Comparison of ENCODE assay signal across 3 cellular contexts in genomic region chr16:67864044-67864443, GRCh38. TPM values are rescaled to one million over a fixed set of nuclear protein-coding genes. Genes with fewer than 3 reads are reported as not detected.
"Had no signal": no experiment of that assay in that cellular context is flagged by ENCODE, and none has a peak within 500 bp of the region (broad histone marks: within the 10 kb centered on the region; RNA-seq: fewer than 3 reads in every experiment).

No MANE protein-coding gene starts in this region.

RNA-seq across cellular contexts. Expression of gene NRN1L, which starts 20.6 kb away (rescaled TPM):
- total RNA-seq: renal cortical epithelial cell, SJCRH30 had no signal
- polyA plus RNA-seq: naive thymus-derived CD8-positive, alpha-beta T cell had no signal
